In the genomic region with DNA sequence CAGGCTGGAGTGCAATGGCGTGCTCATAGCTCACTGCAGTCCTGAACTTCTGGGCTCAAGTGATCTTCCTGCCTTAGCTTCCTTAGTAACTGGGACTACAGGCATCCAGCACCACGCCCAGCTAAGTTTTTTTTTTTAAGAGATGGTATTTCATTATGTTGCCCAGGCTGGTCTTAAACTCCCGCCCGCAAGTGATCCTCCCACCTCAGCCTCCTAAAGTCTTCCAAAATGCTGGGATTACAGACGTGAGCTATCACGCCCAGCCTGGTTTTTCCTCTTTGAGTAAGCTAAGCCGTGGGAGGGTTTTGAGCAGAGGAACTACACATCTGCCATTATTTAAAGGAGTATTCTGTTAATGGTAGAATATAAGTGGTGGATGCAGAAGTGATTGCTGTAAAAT, we compare ENCODE assay signal across 1 cellular context.
TF ChIP-seq lines count a peak whose summit lies in the region.

No MANE protein-coding gene starts in this region.

TF ChIP-seq in A549, 52 proteins besides CTCF, POLR2A, EP300 and RAD21 (continued from another document):
- TF ChIP-seq CBX8 (IDR thresholded peaks at IDR 0.05) = no peak
TF ChIP-seq in A549: peak in this region for 0.
